Comparison of ENCODE assay signal across 9 cellular contexts in the genomic region with DNA sequence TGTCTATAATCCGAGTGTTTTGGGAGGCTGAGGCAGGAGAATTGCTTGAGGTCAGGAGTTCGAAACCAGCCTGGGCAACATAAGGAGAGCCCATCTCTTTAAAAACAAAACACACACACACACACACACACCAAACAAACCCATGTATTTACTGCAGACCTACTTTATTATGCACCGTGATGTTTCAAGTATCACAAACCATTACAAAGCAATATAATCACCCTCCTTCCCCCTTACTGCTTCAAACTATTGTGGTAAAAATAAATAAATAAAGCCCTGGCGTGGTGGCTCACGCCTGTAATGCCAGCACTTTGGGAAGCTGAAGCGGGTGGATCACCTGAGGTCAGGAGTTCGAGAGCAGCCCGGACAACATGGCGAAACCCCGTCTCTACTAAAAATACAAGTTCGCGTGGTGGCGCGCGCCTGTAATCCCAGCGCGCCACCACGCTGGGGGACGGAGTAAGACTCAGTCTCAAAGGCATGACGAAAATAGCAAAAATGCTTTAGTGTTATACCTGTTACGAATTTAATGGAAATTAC. TPM values are rescaled to one million over a fixed set of nuclear protein-coding genes. Genes with fewer than 3 reads are reported as not detected.
DNase-seq lines count a peak whose midpoint lies in the region; ATAC-seq and TF ChIP-seq lines count a peak whose summit lies in the region.
"Had no signal": no experiment of that assay in that cellular context is flagged by ENCODE, and none has a peak within 500 bp of the region (broad histone marks: within the 10 kb centered on the region; RNA-seq: fewer than 3 reads in every experiment).

No MANE protein-coding gene starts in this region.

- H3K9me3 ChIP-seq in iPS-15b (ENCODE audit: control insufficient read depth, insufficient read depth, low read length): no peaks in the 10 kb centered on the region

- no peaks in the 10 kb centered on the region for H3K27me3 Mint-ChIP-seq in WTC11 (ENCODE audit: low read depth)
- H3K27me3 Mint-ChIP-seq in stimulated activated naive B cell treated with anti-CD40 and anti-IgM and Interleukin-4, amounts not matched to agents 10 μg/mL and 1 μg/mL and 100 μg/mL, for 72 hours: no peaks in the 10 kb centered on the region

- POLR2A ChIA-PET in WTC11 (lab: Charles Lee): interaction anchor here (0.7 to 5.0 kb wide), 3 partner anchors 15 to 146 kb away, joined by 5 to 42 read pairs (median 14); a partner anchor contains a TSS

- peaks cover 2% of the 10 kb centered on the region for H3K36me3 Mint-ChIP-seq in WTC11
- H3K36me3 Mint-ChIP-seq in stimulated activated naive B cell treated with anti-CD40 and anti-IgM and Interleukin-4, amounts not matched to agents 10 μg/mL and 1 μg/mL and 100 μg/mL, for 72 hours: peaks cover 5 to 20% of the 10 kb centered on the region in 2 donors

- H3K4me3 ChIP-seq in iPS-15b (ENCODE audit: low read depth, low read length): peak overlapping the region; percentile 99

- H3K4me1 Mint-ChIP-seq in WTC11: peaks cover 16% of the 10 kb centered on the region
- H3K4me1 Mint-ChIP-seq in stimulated activated naive B cell treated with anti-CD40 and anti-IgM and Interleukin-4, amounts not matched to agents 10 μg/mL and 1 μg/mL and 100 μg/mL, for 72 hours: peaks cover 18 to 44% of the 10 kb centered on the region in 2 donors

- H3K9me3 Mint-ChIP-seq in WTC11: no peaks in the 10 kb centered on the region
- no peaks in the 10 kb centered on the region for H3K9me3 Mint-ChIP-seq in stimulated activated naive B cell treated with anti-CD40 and anti-IgM and Interleukin-4, amounts not matched to agents 10 μg/mL and 1 μg/mL and 100 μg/mL, for 72 hours

- peak overlapping the region; percentile 100 for H3K4me3 Mint-ChIP-seq in WTC11
- H3K4me3 Mint-ChIP-seq in stimulated activated naive B cell treated with anti-CD40 and anti-IgM and Interleukin-4, amounts not matched to agents 10 μg/mL and 1 μg/mL and 100 μg/mL, for 72 hours: peak overlapping the region; percentile 92 to 100

- peak overlapping the region; percentile 91 for H3K9ac ChIP-seq in iPS-15b (ENCODE audit: low read depth, low read length)

- H3K27me3 ChIP-seq in iPS-15b (ENCODE audit: control insufficient read depth, insufficient read depth, low read length): no peaks in the 10 kb centered on the region

- ATAC-seq in WTC11: no peak
- no peak for ATAC-seq in stimulated activated naive B cell treated with anti-CD40 and anti-IgM and Interleukin-4, amounts not matched to agents 10 μg/mL and 1 μg/mL and 100 μg/mL, for 72 hours (replicated peaks)
- ATAC-seq in GM19397 (IDR thresholded peaks at IDR 0.05; ENCODE audit: unreplicated experiment): no peak
- no peak for ATAC-seq in GM21526 (IDR thresholded peaks at IDR 0.05; ENCODE audit: low FRiP score, unreplicated experiment)

- H3K27ac Mint-ChIP-seq in WTC11: peak overlapping the region; percentile 53; the same call in 1 of the 2 replicates
- H3K27ac Mint-ChIP-seq in stimulated activated naive B cell treated with anti-CD40 and anti-IgM and Interleukin-4, amounts not matched to agents 10 μg/mL and 1 μg/mL and 100 μg/mL, for 72 hours: no peak overlapping the region

- TF ChIP-seq CTCF in WTC11 (IDR thresholded peaks at IDR 0.05): no peak

- peak; percentile 17 for DNase-seq in NOMO-1 treated with DMSO at 0.1 percent for 48 hours (lab: John Stamatoyannopoulos, UW; ENCODE audit: unreplicated experiment)
- DNase-seq in NOMO-1 treated with dmso at 0.1 percent for 144 hours (lab: John Stamatoyannopoulos, UW; ENCODE audit: unreplicated experiment): no peak
- DNase-seq in WTC11 (ENCODE audit: low spot score): no peak
- DNase-seq in stimulated activated naive B cell treated with anti-CD40 and anti-IgM and Interleukin-4, amounts not matched to agents 10 μg/mL and 1 μg/mL and 100 μg/mL, for 72 hours: no peak
- no peak for DNase-seq in NCI-H1436 treated with DMSO at 0.1 percent for 48 hours (lab: John Stamatoyannopoulos, UW)
- DNase-seq: NCI-H2081 treated with DMSO at 0.1 percent for 48 hours had no signal

- no peaks in the 10 kb centered on the region for H3K36me3 ChIP-seq in iPS-15b (ENCODE audit: control insufficient read depth, insufficient read depth, low read length)

- H3K4me1 ChIP-seq in iPS-15b (ENCODE audit: control insufficient read depth, insufficient read depth, low read length): no peaks in the 10 kb centered on the region

- CTCF ChIA-PET in WTC11 (lab: Charles Lee): interaction anchor here (0.8 to 2.3 kb wide), 2 partner anchors 18 to 83 kb away, joined by 4 to 5 read pairs; no protein-coding TSS in a partner anchor

TF ChIP-seq in WTC11, 78 proteins besides CTCF, POLR2A, EP300 and RAD21:
- no peak for TF ChIP-seq SMAD4 (CRISPR knock-in tag; IDR thresholded peaks at IDR 0.05)
- TF ChIP-seq, protein P1, sequence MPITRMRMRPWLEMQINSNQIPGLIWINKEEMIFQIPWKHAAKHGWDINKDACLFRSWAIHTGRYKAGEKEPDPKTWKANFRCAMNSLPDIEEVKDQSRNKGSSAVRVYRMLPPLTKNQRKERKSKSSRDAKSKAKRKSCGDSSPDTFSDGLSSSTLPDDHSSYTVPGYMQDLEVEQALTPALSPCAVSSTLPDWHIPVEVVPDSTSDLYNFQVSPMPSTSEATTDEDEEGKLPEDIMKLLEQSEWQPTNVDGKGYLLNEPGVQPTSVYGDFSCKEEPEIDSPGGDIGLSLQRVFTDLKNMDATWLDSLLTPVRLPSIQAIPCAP (CRISPR knock-in tag; IDR thresholded peaks at IDR 0.05): no peak
- TF ChIP-seq, protein P2, sequence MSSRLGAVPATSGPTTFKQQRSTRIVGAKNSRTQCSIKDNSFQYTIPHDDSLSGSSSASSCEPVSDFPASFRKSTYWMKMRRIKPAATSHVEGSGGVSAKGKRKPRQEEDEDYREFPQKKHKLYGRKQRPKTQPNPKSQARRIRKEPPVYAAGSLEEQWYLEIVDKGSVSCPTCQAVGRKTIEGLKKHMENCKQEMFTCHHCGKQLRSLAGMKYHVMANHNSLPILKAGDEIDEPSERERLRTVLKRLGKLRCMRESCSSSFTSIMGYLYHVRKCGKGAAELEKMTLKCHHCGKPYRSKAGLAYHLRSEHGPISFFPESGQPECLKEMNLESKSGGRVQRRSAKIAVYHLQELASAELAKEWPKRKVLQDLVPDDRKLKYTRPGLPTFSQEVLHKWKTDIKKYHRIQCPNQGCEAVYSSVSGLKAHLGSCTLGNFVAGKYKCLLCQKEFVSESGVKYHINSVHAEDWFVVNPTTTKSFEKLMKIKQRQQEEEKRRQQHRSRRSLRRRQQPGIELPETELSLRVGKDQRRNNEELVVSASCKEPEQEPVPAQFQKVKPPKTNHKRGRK (CRISPR knock-in tag; IDR thresholded peaks at IDR 0.05; ENCODE audit: borderline replicate concordance): no peak

RNA-seq across cellular contexts. Expression of a gene that starts 1.5 kb away (rescaled TPM):
- total RNA-seq in WTC11 (2021): 24.7 to 27.3 TPM (median 25.0 TPM) in 3 replicates

RNA-seq across cellular contexts. Expression of a gene that starts 22.0 kb away (rescaled TPM):
- total RNA-seq in WTC11 (2021): 1.0 to 1.9 TPM (median 1.6 TPM) in 3 replicates

RNA-seq across cellular contexts. Expression of a gene that starts 37.4 kb away (rescaled TPM):
- 9.4 to 10.3 TPM (median 9.7 TPM) in 3 replicates for total RNA-seq in WTC11 (2021)
